1 cellular context compared by ENCODE assay signal in the genomic region with DNA sequence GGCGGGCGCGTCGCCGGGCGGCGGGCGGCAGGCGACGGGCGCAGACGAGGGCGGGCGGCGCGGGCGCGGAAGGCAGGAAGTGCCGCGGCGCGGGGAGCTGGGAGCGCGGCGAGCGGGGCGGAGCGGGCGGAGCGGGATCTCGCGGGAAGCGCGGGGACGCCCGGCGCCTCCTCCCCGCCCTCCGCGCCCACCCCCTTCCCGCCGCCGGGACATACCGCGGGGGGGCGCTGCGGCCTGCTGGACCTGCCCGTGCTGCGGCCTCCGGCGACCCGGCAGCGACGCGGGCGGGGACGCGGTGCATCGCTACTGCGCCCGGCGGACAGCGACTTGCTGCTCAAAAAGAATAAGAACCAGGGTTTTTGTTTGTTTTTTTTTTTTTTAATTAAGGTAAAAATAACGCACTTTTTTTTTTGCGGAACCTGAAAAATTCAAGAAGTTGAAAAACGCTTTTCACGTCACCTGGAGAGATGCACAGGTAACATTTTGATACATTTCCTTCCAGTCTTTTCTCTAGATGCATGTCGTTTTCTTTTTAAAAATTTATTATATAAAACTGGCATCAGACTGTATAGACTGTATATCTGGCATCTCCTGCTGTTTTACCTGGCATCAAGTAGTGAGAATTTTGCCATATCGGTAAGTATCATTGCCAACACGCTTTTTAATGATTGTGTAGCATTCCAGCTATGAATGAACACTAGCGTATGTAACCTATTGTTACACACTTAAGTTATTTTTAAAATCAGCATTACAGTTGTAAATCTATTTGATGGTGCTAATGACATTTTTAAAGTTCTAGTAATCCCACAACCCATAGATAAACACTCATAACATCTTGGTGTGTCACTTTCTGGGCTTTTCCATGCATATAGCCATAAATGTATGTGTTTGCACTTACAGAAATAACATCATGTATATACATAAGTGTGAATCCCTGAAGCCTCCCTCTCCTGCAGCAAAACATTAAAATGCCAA.
TF ChIP-seq lines count a peak whose summit lies in the region.

A gene with protein sequence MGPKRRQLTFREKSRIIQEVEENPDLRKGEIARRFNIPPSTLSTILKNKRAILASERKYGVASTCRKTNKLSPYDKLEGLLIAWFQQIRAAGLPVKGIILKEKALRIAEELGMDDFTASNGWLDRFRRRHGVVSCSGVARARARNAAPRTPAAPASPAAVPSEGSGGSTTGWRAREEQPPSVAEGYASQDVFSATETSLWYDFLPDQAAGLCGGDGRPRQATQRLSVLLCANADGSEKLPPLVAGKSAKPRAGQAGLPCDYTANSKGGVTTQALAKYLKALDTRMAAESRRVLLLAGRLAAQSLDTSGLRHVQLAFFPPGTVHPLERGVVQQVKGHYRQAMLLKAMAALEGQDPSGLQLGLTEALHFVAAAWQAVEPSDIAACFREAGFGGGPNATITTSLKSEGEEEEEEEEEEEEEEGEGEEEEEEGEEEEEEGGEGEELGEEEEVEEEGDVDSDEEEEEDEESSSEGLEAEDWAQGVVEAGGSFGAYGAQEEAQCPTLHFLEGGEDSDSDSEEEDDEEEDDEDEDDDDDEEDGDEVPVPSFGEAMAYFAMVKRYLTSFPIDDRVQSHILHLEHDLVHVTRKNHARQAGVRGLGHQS (minus strand): TSS at position 76 of the 975 bp plus-strand sequence. CDS start 257 bp downstream, outside the sequence.

TF ChIP-seq in HepG2, 621 proteins besides CTCF, POLR2A, EP300 and RAD21 (continued from another document and continues in another):
- TF ChIP-seq SIX1 (CRISPR knock-in tag; IDR thresholded peaks at IDR 0.05; ENCODE audit: borderline replicate concordance) (no peak), MAFK (conservative IDR thresholded peaks at IDR 0.05 in 1 of 2, IDR thresholded peaks at IDR 0.05 in 1 of 2; ENCODE audit: low read length in 2 of 2) (no peak), ZNF558 (CRISPR knock-in tag; IDR thresholded peaks at IDR 0.05; ENCODE audit: borderline replicate concordance) (no peak; the same call in 1 of the 2 replicates), MED8 (CRISPR knock-in tag; IDR thresholded peaks at IDR 0.05; ENCODE audit: insufficient replicate concordance) (no peak), ZNF569 (CRISPR knock-in tag; IDR thresholded peaks at IDR 0.05; ENCODE audit: borderline replicate concordance) (no peak), GPN1 (CRISPR knock-in tag; IDR thresholded peaks at IDR 0.05; ENCODE audit: borderline replicate concordance) (no peak; the same call in 1 of the 2 replicates), TP53 (CRISPR knock-in tag; conservative IDR thresholded peaks at IDR 0.05) (no peak), ZBTB42 (CRISPR knock-in tag; IDR thresholded peaks at IDR 0.05) (no peak), ZNF280B (CRISPR knock-in tag; IDR thresholded peaks at IDR 0.05; ENCODE audit: borderline replicate concordance) (no peak), REXO4 (CRISPR knock-in tag; IDR thresholded peaks at IDR 0.05; ENCODE audit: borderline replicate concordance) (no peak), ZMYM2 (CRISPR knock-in tag; IDR thresholded peaks at IDR 0.05) (no peak), RBM22 (optimal IDR thresholded peaks at IDR 0.05; ENCODE audit: low read length) (no peak), ZBTB4 (CRISPR knock-in tag; IDR thresholded peaks at IDR 0.05; ENCODE audit: borderline replicate concordance) (no peak), FOXK2 (IDR thresholded peaks at IDR 0.05) (no peak), GRHL1 (CRISPR knock-in tag; conservative IDR thresholded peaks at IDR 0.05) (no peak), NR3C1 (CRISPR knock-in tag; IDR thresholded peaks at IDR 0.05) (no peak), ZNF331 (CRISPR knock-in tag; IDR thresholded peaks at IDR 0.05) (peak; percentile 83), MIER3 (CRISPR knock-in tag; IDR thresholded peaks at IDR 0.05; ENCODE audit: borderline replicate concordance) (no peak), KLF16 (CRISPR knock-in tag; IDR thresholded peaks at IDR 0.05) (peak in 1 of 2 experiments; percentile 55; a peak in 1 of 4 replicates), SMAD9 (CRISPR knock-in tag; IDR thresholded peaks at IDR 0.05) (no peak), PRDM10 (CRISPR knock-in tag; IDR thresholded peaks at IDR 0.05; ENCODE audit: low read depth) (no peak), ZNF777 (CRISPR knock-in tag; IDR thresholded peaks at IDR 0.05) (no peak), SMAD3 (CRISPR knock-in tag; IDR thresholded peaks at IDR 0.05) (no peak), ATF3 (CRISPR knock-in tag; IDR thresholded peaks at IDR 0.05) (no peak)
- TF ChIP-seq, protein P1, sequence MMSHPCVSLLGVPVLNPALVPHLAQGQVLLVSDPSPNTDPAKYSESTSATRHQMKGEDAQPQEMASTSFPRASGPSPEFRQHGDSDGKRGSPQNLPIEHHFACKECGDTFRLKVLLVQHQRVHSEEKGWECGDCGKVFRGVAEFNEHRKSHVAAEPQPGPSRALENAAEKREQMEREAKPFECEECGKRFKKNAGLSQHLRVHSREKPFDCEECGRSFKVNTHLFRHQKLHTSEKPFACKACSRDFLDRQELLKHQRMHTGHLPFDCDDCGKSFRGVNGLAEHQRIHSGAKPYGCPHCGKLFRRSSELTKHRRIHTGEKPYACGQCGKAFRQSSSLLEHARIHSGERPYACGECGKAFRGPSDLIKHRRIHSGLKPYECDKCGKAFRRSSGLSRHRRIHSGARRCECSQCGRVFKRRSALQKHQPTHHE (CRISPR knock-in tag; IDR thresholded peaks at IDR 0.05; ENCODE audit: borderline replicate concordance): no peak
- TF ChIP-seq, protein P2, sequence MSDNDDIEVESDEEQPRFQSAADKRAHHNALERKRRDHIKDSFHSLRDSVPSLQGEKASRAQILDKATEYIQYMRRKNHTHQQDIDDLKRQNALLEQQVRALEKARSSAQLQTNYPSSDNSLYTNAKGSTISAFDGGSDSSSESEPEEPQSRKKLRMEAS (IDR thresholded peaks at IDR 0.05): peak; percentile 79; the same call in 1 of the 2 replicates
- TF ChIP-seq, protein P3, sequence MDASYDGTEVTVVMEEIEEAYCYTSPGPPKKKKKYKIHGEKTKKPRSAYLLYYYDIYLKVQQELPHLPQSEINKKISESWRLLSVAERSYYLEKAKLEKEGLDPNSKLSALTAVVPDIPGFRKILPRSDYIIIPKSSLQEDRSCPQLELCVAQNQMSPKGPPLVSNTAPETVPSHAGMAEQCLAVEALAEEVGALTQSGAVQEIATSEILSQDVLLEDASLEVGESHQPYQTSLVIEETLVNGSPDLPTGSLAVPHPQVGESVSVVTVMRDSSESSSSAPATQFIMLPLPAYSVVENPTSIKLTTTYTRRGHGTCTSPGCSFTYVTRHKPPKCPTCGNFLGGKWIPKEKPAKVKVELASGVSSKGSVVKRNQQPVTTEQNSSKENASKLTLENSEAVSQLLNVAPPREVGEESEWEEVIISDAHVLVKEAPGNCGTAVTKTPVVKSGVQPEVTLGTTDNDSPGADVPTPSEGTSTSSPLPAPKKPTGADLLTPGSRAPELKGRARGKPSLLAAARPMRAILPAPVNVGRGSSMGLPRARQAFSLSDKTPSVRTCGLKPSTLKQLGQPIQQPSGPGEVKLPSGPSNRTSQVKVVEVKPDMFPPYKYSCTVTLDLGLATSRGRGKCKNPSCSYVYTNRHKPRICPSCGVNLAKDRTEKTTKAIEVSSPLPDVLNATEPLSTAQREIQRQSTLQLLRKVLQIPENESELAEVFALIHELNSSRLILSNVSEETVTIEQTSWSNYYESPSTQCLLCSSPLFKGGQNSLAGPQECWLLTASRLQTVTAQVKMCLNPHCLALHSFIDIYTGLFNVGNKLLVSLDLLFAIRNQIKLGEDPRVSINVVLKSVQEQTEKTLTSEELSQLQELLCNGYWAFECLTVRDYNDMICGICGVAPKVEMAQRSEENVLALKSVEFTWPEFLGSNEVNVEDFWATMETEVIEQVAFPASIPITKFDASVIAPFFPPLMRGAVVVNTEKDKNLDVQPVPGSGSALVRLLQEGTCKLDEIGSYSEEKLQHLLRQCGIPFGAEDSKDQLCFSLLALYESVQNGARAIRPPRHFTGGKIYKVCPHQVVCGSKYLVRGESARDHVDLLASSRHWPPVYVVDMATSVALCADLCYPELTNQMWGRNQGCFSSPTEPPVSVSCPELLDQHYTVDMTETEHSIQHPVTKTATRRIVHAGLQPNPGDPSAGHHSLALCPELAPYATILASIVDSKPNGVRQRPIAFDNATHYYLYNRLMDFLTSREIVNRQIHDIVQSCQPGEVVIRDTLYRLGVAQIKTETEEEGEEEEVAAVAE (CRISPR knock-in tag; IDR thresholded peaks at IDR 0.05; ENCODE audit: borderline replicate concordance): no peak
- TF ChIP-seq, protein P4, sequence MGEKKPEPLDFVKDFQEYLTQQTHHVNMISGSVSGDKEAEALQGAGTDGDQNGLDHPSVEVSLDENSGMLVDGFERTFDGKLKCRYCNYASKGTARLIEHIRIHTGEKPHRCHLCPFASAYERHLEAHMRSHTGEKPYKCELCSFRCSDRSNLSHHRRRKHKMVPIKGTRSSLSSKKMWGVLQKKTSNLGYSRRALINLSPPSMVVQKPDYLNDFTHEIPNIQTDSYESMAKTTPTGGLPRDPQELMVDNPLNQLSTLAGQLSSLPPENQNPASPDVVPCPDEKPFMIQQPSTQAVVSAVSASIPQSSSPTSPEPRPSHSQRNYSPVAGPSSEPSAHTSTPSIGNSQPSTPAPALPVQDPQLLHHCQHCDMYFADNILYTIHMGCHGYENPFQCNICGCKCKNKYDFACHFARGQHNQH (CRISPR knock-in tag; IDR thresholded peaks at IDR 0.05): no peak
